ENCODE assay signal across 8 cellular contexts in the genomic region with DNA sequence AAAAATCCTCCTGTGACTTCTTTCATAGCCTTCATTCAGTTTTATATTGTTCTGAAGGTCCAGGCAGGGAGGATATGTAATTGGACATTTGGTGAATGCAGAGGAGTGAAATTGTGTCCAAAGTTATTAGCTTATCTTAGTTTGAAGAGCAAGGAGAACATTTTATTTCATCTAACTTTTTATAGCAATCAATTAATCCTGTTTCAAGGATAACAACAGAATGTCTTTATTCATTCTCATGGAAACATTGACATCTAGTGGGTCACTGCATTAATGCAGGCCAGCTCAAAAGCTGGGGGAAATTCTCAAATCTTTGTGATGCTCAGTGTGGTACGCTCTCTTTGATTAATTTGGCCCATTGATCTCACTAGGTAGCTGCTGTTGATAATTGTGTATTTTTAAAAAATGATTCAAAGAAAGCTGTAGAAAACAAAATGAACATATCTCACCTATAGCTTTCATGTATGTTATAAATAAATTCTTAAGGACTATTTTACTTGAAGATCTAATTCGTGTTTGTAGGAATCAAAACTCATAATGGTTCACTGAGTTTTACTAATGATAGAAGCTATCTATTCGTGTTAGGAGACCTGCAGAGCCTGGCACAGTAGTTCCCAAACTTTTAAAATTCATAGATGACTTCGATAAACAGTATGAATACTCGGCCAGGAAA.
DNase-seq lines count a peak whose midpoint lies in the region; ATAC-seq, FAIRE-seq and TF ChIP-seq lines count a peak whose summit lies in the region.

No MANE protein-coding gene starts in this region.

- peak; percentile 16 to 40 for DNase-seq in AML-193 (lab: John Stamatoyannopoulos, UW)
- peak; percentile 34 for DNase-seq in HT1080 (ENCODE audit: low read depth)
- DNase-seq in Panc1 (ENCODE audit: low read depth, low spot score), result peak; percentile 32
- DNase-seq in mucosa of descending colon, result peak in 1 of 3 donors; percentile 54
- no peak for DNase-seq in mesenteric fat pad (ENCODE audit: low spot score)

- H3K9me3 ChIP-seq in Panc1 (ENCODE audit: control insufficient read depth, insufficient read depth, low read depth, low read length), result no peaks in the 10 kb centered on the region
- H3K9me3 ChIP-seq in mucosa of descending colon, result no peaks in the 10 kb centered on the region

- H3K27me3 ChIP-seq in Panc1 (ENCODE audit: control insufficient read depth, insufficient read depth, low read length), result no peaks in the 10 kb centered on the region

- in situ Hi-C loops in Panc1 (cut with HindIII; ENCODE audit: low pct_unique_long_range_greater_than_20kb, low sequenced_read_pairs), result no loop called here

- ATAC-seq in Panc1 (peak; percentile 84), mucosa of descending colon (peak; percentile 52), GM21576 (IDR thresholded peaks at IDR 0.05; ENCODE audit: unreplicated experiment) (no peak)

- CTCF ChIA-PET in Panc1 (lab: Charles Lee), result interaction anchor here (0.5 to 1.3 kb wide), 4 partner anchors 763 to 1335 kb away, joined by 3 to 6 read pairs (median 4); no protein-coding TSS in a partner anchor

- intact Hi-C loops in Panc1 (cut with micrococcal nuclease; ENCODE audit: unreplicated experiment), result loop anchor here (2.0 to 10.0 kb wide), 7 partner anchors 561 to 1871 kb away; a partner anchor contains a TSS
- intact Hi-C loops in mucosa of descending colon (cut with DNase I, micrococcal nuclease), result loop anchor here (10.0 kb wide), 2 partner anchors 1191 to 1341 kb away; a partner anchor contains a TSS

- peak; percentile 95 for FAIRE-seq in endometrium (lab: Jason Lieb, UNC)

- H3K4me1 ChIP-seq in Panc1 (ENCODE audit: control insufficient read depth, insufficient read depth, low read length) (peaks cover 18% of the 10 kb centered on the region), mucosa of descending colon (ENCODE audit: low read depth) (no peaks in the 10 kb centered on the region)

- POLR2A ChIA-PET in Panc1 (lab: Charles Lee), result interaction anchor here (0.6 kb wide), 1 partner anchor 795 kb away, joined by 3 read pairs; no protein-coding TSS in a partner anchor

- H3K36me3 ChIP-seq in Panc1 (ENCODE audit: control insufficient read depth, insufficient read depth, low read length) (no peaks in the 10 kb centered on the region), mucosa of descending colon (ENCODE audit: low read depth) (no peaks in the 10 kb centered on the region)

- peak; percentile 57; the same call in 2 of the 3 replicates for TF ChIP-seq CTCF in GM12872 (IDR thresholded peaks at IDR 0.05; ENCODE audit: insufficient read depth, low read depth, low read length)
- TF ChIP-seq CTCF in Panc1 (IDR thresholded peaks at IDR 0.05), result peak; percentile 84; the same call in 1 of the 2 replicates
- peak; percentile 35 for TF ChIP-seq CTCF in mucosa of descending colon (IDR thresholded peaks at IDR 0.05)

- peak overlapping the region; percentile 87 for H3K27ac ChIP-seq in Panc1 (ENCODE audit: low read length)

- H3K4me3 ChIP-seq in Panc1 (ENCODE audit: low read depth in 2 of 2, low read length in 2 of 2), result no peak overlapping the region
- no peak overlapping the region for H3K4me3 ChIP-seq in mucosa of descending colon

- BruUV-seq in Panc1 (replicated peaks; lab: Mats Ljungman, UMichigan), result no TSS peak
